In the genomic region with DNA sequence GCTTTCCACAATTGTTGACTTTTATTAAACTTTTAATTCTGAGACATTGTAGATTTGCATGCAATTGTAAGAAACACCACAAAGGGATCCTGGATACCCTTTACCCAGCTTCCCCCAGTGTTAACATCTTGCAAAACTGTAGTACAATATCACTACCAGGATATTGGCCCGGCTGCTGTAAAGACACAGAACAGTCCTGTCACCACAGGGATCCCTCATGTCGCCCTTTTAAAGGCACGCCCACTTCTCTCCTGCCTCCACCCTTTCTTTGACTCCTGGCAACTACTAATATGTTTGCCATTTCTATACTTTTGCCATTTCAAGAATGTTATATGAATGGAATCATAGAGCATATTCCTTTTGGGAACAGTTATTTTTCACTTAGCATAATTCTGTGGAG, we compare ENCODE assay signal across 34 cellular contexts.
"Had no signal": no experiment of that assay in that cellular context is flagged by ENCODE, and none has a peak within 500 bp of the region (broad histone marks: within the 10 kb centered on the region; RNA-seq: fewer than 3 reads in every experiment).

No MANE protein-coding gene starts in this region.

- DNase-seq: activated B cell treated with CpG ODN at 0.5 μM for 24 hours; activated CD4-positive, alpha-beta memory T cell treated with anti-CD3 and anti-CD28 coated beads, Interleukin-2, amount 10 ng/mL, durations not matched to agents 7 days and 5 days; activated CD4-positive, alpha-beta T cell treated with anti-CD3 and anti-CD28 coated beads for 48 hours; activated CD4-positive, alpha-beta T cell treated with anti-CD3 and anti-CD28 coated beads, Interleukin-2, amount 10 ng/mL, durations not matched to agents 7 days and 5 days; activated CD4-positive, alpha-beta T cell treated with anti-CD3 and anti-CD28 coated beads, Interleukin-2, amount 50 U/mL, for 48 hours; activated CD4-positive, CD25-positive, alpha-beta regulatory T cell treated with anti-CD3 and anti-CD28 coated beads, Interleukin-2, amount 50 U/mL, for 72 hours; activated CD8-positive, alpha-beta memory T cell treated with anti-CD3 and anti-CD28 coated beads for 24 hours; activated CD8-positive, alpha-beta memory T cell treated with anti-CD3 and anti-CD28 coated beads, Interleukin-2, amount 10 ng/mL, durations not matched to agents 7 days and 5 days; activated CD8-positive, alpha-beta memory T cell treated with anti-CD3 and anti-CD28 coated beads, Interleukin-2, amount 50 U/mL, for 48 hours; activated CD8-positive, alpha-beta T cell treated with anti-CD3 and anti-CD28 coated beads, Interleukin-2, amount 10 ng/mL, durations not matched to agents 7 days and 5 days; activated effector memory CD4-positive, alpha-beta T cell treated with Interleukin-2 at 50 U/mL for 16 hours; activated gamma-delta T cell; activated naive CD4-positive, alpha-beta T cell treated with anti-CD3 and anti-CD28 coated beads, Interleukin-2, amount 10 ng/mL, durations not matched to agents 7 days and 5 days; activated naive CD4-positive, alpha-beta T cell treated with Interleukin-2 at 50 U/mL for 16 hours; activated naive CD8-positive, alpha-beta T cell treated with anti-CD3 and anti-CD28 coated beads, Interleukin-2, amount 10 ng/mL, durations not matched to agents 7 days and 5 days; activated naive CD8-positive, alpha-beta T cell treated with anti-CD3 and anti-CD28 coated beads, Interleukin-2, amount 50 U/mL, for 24 hours; activated T-cell treated with anti-CD3 and anti-CD28 coated beads, Interleukin-2, amount 50 U/mL, for 24 hours; activated T-cell treated with anti-CD3 and anti-CD28 coated beads, Interleukin-2, amount 50 U/mL, for 48 hours; amygdala; anterior cingulate cortex; caudate nucleus; T-helper 1 cell; T-helper 2 cell; T-helper 9 cell had no signal

- ATAC-seq: activated CD8-positive, alpha-beta memory T cell treated with anti-CD3 and anti-CD28 coated beads, Interleukin-2, amount 10 ng/mL, durations not matched to agents 7 days and 5 days; activated CD8-positive, alpha-beta T cell treated with anti-CD3 and anti-CD28 coated beads, Interleukin-2, amount 10 ng/mL, durations not matched to agents 7 days and 5 days; activated naive CD8-positive, alpha-beta T cell treated with anti-CD3 and anti-CD28 coated beads, Interleukin-2, amount 50 U/mL, for 24 hours had no signal

- H3K9me3 ChIP-seq: ascending aorta had no signal

- H3K27ac ChIP-seq: ascending aorta, cardiac muscle cell, VCaP had no signal

- H3K27me3 ChIP-seq: ascending aorta, cardiac muscle cell had no signal

- H3K4me3 ChIP-seq: ascending aorta, cardiac muscle cell had no signal

- H3K36me3 ChIP-seq: ascending aorta, cardiac muscle cell had no signal

- H3K27me3 Mint-ChIP-seq: activated naive CD8-positive, alpha-beta T cell; activated naive CD8-positive, alpha-beta T cell treated with anti-CD3 and anti-CD28 coated beads, Interleukin-2, amount 50 U/mL, for 24 hours; brain had no signal

- H3K4me3 Mint-ChIP-seq: activated B cell treated with CpG ODN at 0.5 μM for 24 hours; activated CD4-positive, alpha-beta memory T cell treated with anti-CD3 and anti-CD28 coated beads, Interleukin-2, amount 10 ng/mL, durations not matched to agents 7 days and 5 days; activated CD4-positive, alpha-beta T cell treated with anti-CD3 and anti-CD28 coated beads, Interleukin-2, amount 10 ng/mL, durations not matched to agents 7 days and 5 days; activated CD8-positive, alpha-beta memory T cell treated with anti-CD3 and anti-CD28 coated beads, Interleukin-2, amount 10 ng/mL, durations not matched to agents 7 days and 5 days; activated CD8-positive, alpha-beta T cell treated with anti-CD3 and anti-CD28 coated beads, Interleukin-2, amount 10 ng/mL, durations not matched to agents 7 days and 5 days; activated naive CD4-positive, alpha-beta T cell treated with anti-CD3 and anti-CD28 coated beads, Interleukin-2, amount 10 ng/mL, durations not matched to agents 7 days and 5 days; activated naive CD4-positive, alpha-beta T cell treated with anti-CD3 and anti-CD28 coated beads, Interleukin-2, amount 50 U/mL, for 24 hours; activated naive CD8-positive, alpha-beta T cell; activated naive CD8-positive, alpha-beta T cell treated with anti-CD3 and anti-CD28 coated beads, Interleukin-2, amount 10 ng/mL, durations not matched to agents 7 days and 5 days; activated naive CD8-positive, alpha-beta T cell treated with anti-CD3 and anti-CD28 coated beads, Interleukin-2, amount 50 U/mL, for 24 hours; activated T-cell treated with anti-CD3 and anti-CD28 coated beads, Interleukin-2, amount 50 U/mL, for 24 hours; brain; central memory CD8-positive, alpha-beta T cell; T-helper 1 cell treated with Interleukin-12 subunit alpha and Interleukin-12 subunit beta and Interleukin-4 antibody, amounts not matched to agents 30 μg/mL and 1 μg/mL, for 36 hours; T-helper 2 cell treated with Interferon-gamma antibody and Interleukin-4, amounts not matched to agents 5 μg/mL and 100 μg/mL, for 36 hours had no signal

- H3K36me3 Mint-ChIP-seq: activated CD8-positive, alpha-beta memory T cell treated with anti-CD3 and anti-CD28 coated beads, Interleukin-2, amount 10 ng/mL, durations not matched to agents 7 days and 5 days; activated naive CD4-positive, alpha-beta T cell treated with anti-CD3 and anti-CD28 coated beads, Interleukin-2, amount 10 ng/mL, durations not matched to agents 7 days and 5 days had no signal

- H3K27ac Mint-ChIP-seq: activated B cell treated with CpG ODN at 0.5 μM for 24 hours; activated CD4-positive, alpha-beta memory T cell treated with anti-CD3 and anti-CD28 coated beads, Interleukin-2, amount 10 ng/mL, durations not matched to agents 7 days and 5 days; activated CD4-positive, alpha-beta T cell treated with anti-CD3 and anti-CD28 coated beads, Interleukin-2, amount 10 ng/mL, durations not matched to agents 7 days and 5 days; activated CD8-positive, alpha-beta memory T cell treated with anti-CD3 and anti-CD28 coated beads, Interleukin-2, amount 10 ng/mL, durations not matched to agents 7 days and 5 days; activated CD8-positive, alpha-beta T cell treated with anti-CD3 and anti-CD28 coated beads, Interleukin-2, amount 10 ng/mL, durations not matched to agents 7 days and 5 days; activated naive CD4-positive, alpha-beta T cell treated with anti-CD3 and anti-CD28 coated beads, Interleukin-2, amount 10 ng/mL, durations not matched to agents 7 days and 5 days; activated naive CD4-positive, alpha-beta T cell treated with anti-CD3 and anti-CD28 coated beads, Interleukin-2, amount 50 U/mL, for 24 hours; activated naive CD8-positive, alpha-beta T cell; activated naive CD8-positive, alpha-beta T cell treated with anti-CD3 and anti-CD28 coated beads, Interleukin-2, amount 10 ng/mL, durations not matched to agents 7 days and 5 days; activated naive CD8-positive, alpha-beta T cell treated with anti-CD3 and anti-CD28 coated beads, Interleukin-2, amount 50 U/mL, for 24 hours; activated T-cell treated with anti-CD3 and anti-CD28 coated beads, Interleukin-2, amount 50 U/mL, for 24 hours; activated T-helper 2 cell treated with anti-CD3 and anti-CD28 coated beads, Interferon-gamma antibody, Interleukin-2, Interleukin-4, amounts not matched to agents 10 μg/mL and 5 μg/mL and 100 μg/mL, durations not matched to agents 14 hours and 24 hours and 36 hours; brain; T-helper 1 cell treated with Interleukin-12 subunit alpha and Interleukin-12 subunit beta and Interleukin-4 antibody, amounts not matched to agents 30 μg/mL and 1 μg/mL, for 36 hours; T-helper 2 cell treated with Interferon-gamma antibody and Interleukin-4, amounts not matched to agents 5 μg/mL and 100 μg/mL, for 36 hours had no signal

- H3K4me1 ChIP-seq: ascending aorta had no signal

- H3K4me1 Mint-ChIP-seq: activated B cell treated with CpG ODN at 0.5 μM for 24 hours; activated CD4-positive, alpha-beta memory T cell treated with anti-CD3 and anti-CD28 coated beads, Interleukin-2, amount 10 ng/mL, durations not matched to agents 7 days and 5 days; activated naive CD8-positive, alpha-beta T cell treated with anti-CD3 and anti-CD28 coated beads, Interleukin-2, amount 50 U/mL, for 24 hours; central memory CD8-positive, alpha-beta T cell had no signal

- H3K9me3 Mint-ChIP-seq: activated CD4-positive, alpha-beta memory T cell treated with anti-CD3 and anti-CD28 coated beads, Interleukin-2, amount 10 ng/mL, durations not matched to agents 7 days and 5 days; activated naive CD8-positive, alpha-beta T cell treated with anti-CD3 and anti-CD28 coated beads, Interleukin-2, amount 10 ng/mL, durations not matched to agents 7 days and 5 days; activated T-helper 2 cell treated with anti-CD3 and anti-CD28 coated beads, Interferon-gamma antibody, Interleukin-2, Interleukin-4, amounts not matched to agents 10 μg/mL and 5 μg/mL and 100 μg/mL, durations not matched to agents 14 hours and 24 hours and 36 hours; central memory CD8-positive, alpha-beta T cell; T-helper 1 cell treated with Interleukin-12 subunit alpha and Interleukin-12 subunit beta and Interleukin-4 antibody, amounts not matched to agents 30 μg/mL and 1 μg/mL, for 36 hours; T-helper 2 cell treated with Interferon-gamma antibody and Interleukin-4, amounts not matched to agents 5 μg/mL and 100 μg/mL, for 36 hours had no signal
